In the genomic region with DNA sequence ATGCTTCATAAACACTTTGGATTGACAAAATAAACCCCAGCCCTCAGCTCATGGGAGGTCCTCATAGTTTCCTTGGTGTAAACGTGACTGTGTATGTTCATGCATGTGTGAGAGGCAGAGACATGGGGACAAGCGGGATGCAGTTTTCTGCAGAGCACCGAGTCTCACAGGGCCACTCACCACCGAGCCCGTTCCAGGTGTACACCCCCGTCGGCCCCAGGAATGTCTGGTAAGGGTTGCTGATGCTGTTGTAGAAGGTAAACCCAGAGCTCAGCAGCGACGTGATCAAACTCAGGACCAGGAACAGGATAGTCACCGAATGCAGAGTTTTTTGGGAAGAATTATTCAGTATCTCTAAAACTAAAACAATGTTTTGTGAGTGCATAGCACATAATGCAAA, we compare ENCODE assay signal across 35 cellular contexts. TPM values are rescaled to one million over a fixed set of nuclear protein-coding genes. Genes with fewer than 3 reads are reported as not detected.
"Had no signal": no experiment of that assay in that cellular context is flagged by ENCODE, and none has a peak within 500 bp of the region (broad histone marks: within the 10 kb centered on the region; RNA-seq: fewer than 3 reads in every experiment).

No MANE protein-coding gene starts in this region.

- H3K36me3 ChIP-seq: adrenal gland, brain microvascular endothelial cell, breast epithelium had no signal

- H3K27ac ChIP-seq: adrenal gland, body of pancreas, brain microvascular endothelial cell, breast epithelium, VCaP had no signal

- DNase-seq: activated B cell treated with CpG ODN at 0.5 μM for 24 hours; activated CD4-positive, alpha-beta memory T cell treated with anti-CD3 and anti-CD28 coated beads, Interleukin-2, amount 10 ng/mL, durations not matched to agents 7 days and 5 days; activated CD4-positive, alpha-beta T cell treated with anti-CD3 and anti-CD28 coated beads for 4 hours; activated CD4-positive, alpha-beta T cell treated with anti-CD3 and anti-CD28 coated beads, Interleukin-2, amount 10 ng/mL, durations not matched to agents 24 days and 14 days; activated CD4-positive, alpha-beta T cell treated with anti-CD3 and anti-CD28 coated beads, Interleukin-2, amount 50 U/mL, for 1 hour; activated CD4-positive, alpha-beta T cell treated with anti-CD3 and anti-CD28 coated beads, Interleukin-2, amount 50 U/mL, for 4 hours; activated CD4-positive, CD25-positive, alpha-beta regulatory T cell treated with anti-CD3 and anti-CD28 coated beads, Interleukin-2, amount 50 U/mL, for 72 hours; activated CD8-positive, alpha-beta memory T cell treated with anti-CD3 and anti-CD28 coated beads for 24 hours; activated CD8-positive, alpha-beta memory T cell treated with anti-CD3 and anti-CD28 coated beads, Interleukin-2, amount 50 U/mL, for 4 hours; activated CD8-positive, alpha-beta T cell treated with anti-CD3 and anti-CD28 coated beads, Interleukin-2, amount 10 ng/mL, durations not matched to agents 7 days and 5 days; activated effector memory CD4-positive, alpha-beta T cell treated with Interleukin-2 at 50 U/mL for 16 hours; activated gamma-delta T cell; activated naive CD4-positive, alpha-beta T cell treated with anti-CD3 and anti-CD28 coated beads, Interleukin-2, amount 10 ng/mL, durations not matched to agents 7 days and 5 days; activated naive CD4-positive, alpha-beta T cell treated with Interleukin-2 at 50 U/mL for 16 hours; activated T-cell treated with anti-CD3 and anti-CD28 coated beads, Interleukin-2, amount 50 U/mL, for 24 hours; activated T-cell treated with anti-CD3 and anti-CD28 coated beads, Interleukin-2, amount 50 U/mL, for 48 hours; adrenal gland; amniotic stem cell; aorta; brain microvascular endothelial cell; central memory CD4-positive, alpha-beta T cell; SW 1271; T-helper 1 cell; T-helper 2 cell; T-helper 9 cell had no signal

- H3K27me3 ChIP-seq: adrenal gland, body of pancreas, brain microvascular endothelial cell, breast epithelium had no signal

- H3K27me3 Mint-ChIP-seq: activated CD4-positive, alpha-beta T cell treated with anti-CD3 and anti-CD28 coated beads, Interleukin-2, amount 10 ng/mL, durations not matched to agents 24 days and 14 days; activated naive CD4-positive, alpha-beta T cell treated with anti-CD3 and anti-CD28 coated beads, Interleukin-2, amount 50 U/mL, for 24 hours; activated naive CD8-positive, alpha-beta T cell had no signal

- H3K4me1 ChIP-seq: breast epithelium had no signal

- ATAC-seq: activated CD8-positive, alpha-beta T cell treated with anti-CD3 and anti-CD28 coated beads, Interleukin-2, amount 10 ng/mL, durations not matched to agents 7 days and 5 days; body of pancreas had no signal

- H3K4me3 Mint-ChIP-seq: activated B cell treated with CpG ODN at 0.5 μM for 24 hours; activated CD4-positive, alpha-beta memory T cell treated with anti-CD3 and anti-CD28 coated beads, Interleukin-2, amount 10 ng/mL, durations not matched to agents 7 days and 5 days; activated CD4-positive, alpha-beta T cell treated with anti-CD3 and anti-CD28 coated beads, Interleukin-2, amount 10 ng/mL, durations not matched to agents 24 days and 14 days; activated CD8-positive, alpha-beta T cell treated with anti-CD3 and anti-CD28 coated beads, Interleukin-2, amount 10 ng/mL, durations not matched to agents 7 days and 5 days; activated naive CD4-positive, alpha-beta T cell treated with anti-CD3 and anti-CD28 coated beads, Interleukin-2, amount 10 ng/mL, durations not matched to agents 7 days and 5 days; activated naive CD4-positive, alpha-beta T cell treated with anti-CD3 and anti-CD28 coated beads, Interleukin-2, amount 50 U/mL, for 24 hours; activated naive CD8-positive, alpha-beta T cell; activated T-cell treated with anti-CD3 and anti-CD28 coated beads, Interleukin-2, amount 50 U/mL, for 24 hours; T-helper 1 cell treated with Interleukin-12 subunit alpha and Interleukin-12 subunit beta and Interleukin-4 antibody, amounts not matched to agents 30 μg/mL and 1 μg/mL, for 36 hours; T-helper 2 cell treated with Interferon-gamma antibody and Interleukin-4, amounts not matched to agents 5 μg/mL and 100 μg/mL, for 36 hours had no signal

- H3K9me3 ChIP-seq: adrenal gland, body of pancreas, breast epithelium had no signal

- H3K4me3 ChIP-seq: adrenal gland, body of pancreas, breast epithelium had no signal

- H3K9me3 Mint-ChIP-seq: activated B cell treated with CpG ODN at 0.5 μM for 24 hours; activated CD4-positive, alpha-beta memory T cell treated with anti-CD3 and anti-CD28 coated beads, Interleukin-2, amount 10 ng/mL, durations not matched to agents 7 days and 5 days; activated CD4-positive, alpha-beta T cell treated with anti-CD3 and anti-CD28 coated beads, Interleukin-2, amount 10 ng/mL, durations not matched to agents 24 days and 14 days; activated naive CD4-positive, alpha-beta T cell treated with anti-CD3 and anti-CD28 coated beads, Interleukin-2, amount 10 ng/mL, durations not matched to agents 7 days and 5 days; activated naive CD4-positive, alpha-beta T cell treated with anti-CD3 and anti-CD28 coated beads, Interleukin-2, amount 50 U/mL, for 24 hours; activated T-cell treated with anti-CD3 and anti-CD28 coated beads, Interleukin-2, amount 50 U/mL, for 24 hours; activated T-helper 2 cell treated with anti-CD3 and anti-CD28 coated beads, Interferon-gamma antibody, Interleukin-2, Interleukin-4, amounts not matched to agents 10 μg/mL and 5 μg/mL and 100 μg/mL, durations not matched to agents 14 hours and 24 hours and 36 hours; T-helper 1 cell treated with Interleukin-12 subunit alpha and Interleukin-12 subunit beta and Interleukin-4 antibody, amounts not matched to agents 30 μg/mL and 1 μg/mL, for 36 hours; T-helper 2 cell treated with Interferon-gamma antibody and Interleukin-4, amounts not matched to agents 5 μg/mL and 100 μg/mL, for 36 hours had no signal

- H3K27ac Mint-ChIP-seq: activated B cell treated with CpG ODN at 0.5 μM for 24 hours; activated CD4-positive, alpha-beta memory T cell treated with anti-CD3 and anti-CD28 coated beads, Interleukin-2, amount 10 ng/mL, durations not matched to agents 7 days and 5 days; activated CD4-positive, alpha-beta T cell treated with anti-CD3 and anti-CD28 coated beads, Interleukin-2, amount 10 ng/mL, durations not matched to agents 24 days and 14 days; activated CD8-positive, alpha-beta T cell treated with anti-CD3 and anti-CD28 coated beads, Interleukin-2, amount 10 ng/mL, durations not matched to agents 7 days and 5 days; activated naive CD4-positive, alpha-beta T cell treated with anti-CD3 and anti-CD28 coated beads, Interleukin-2, amount 10 ng/mL, durations not matched to agents 7 days and 5 days; activated naive CD4-positive, alpha-beta T cell treated with anti-CD3 and anti-CD28 coated beads, Interleukin-2, amount 50 U/mL, for 24 hours; activated naive CD8-positive, alpha-beta T cell; activated T-cell treated with anti-CD3 and anti-CD28 coated beads, Interleukin-2, amount 50 U/mL, for 24 hours; activated T-helper 2 cell treated with anti-CD3 and anti-CD28 coated beads, Interferon-gamma antibody, Interleukin-2, Interleukin-4, amounts not matched to agents 10 μg/mL and 5 μg/mL and 100 μg/mL, durations not matched to agents 14 hours and 24 hours and 36 hours; T-helper 1 cell treated with Interleukin-12 subunit alpha and Interleukin-12 subunit beta and Interleukin-4 antibody, amounts not matched to agents 30 μg/mL and 1 μg/mL, for 36 hours; T-helper 2 cell treated with Interferon-gamma antibody and Interleukin-4, amounts not matched to agents 5 μg/mL and 100 μg/mL, for 36 hours had no signal

- H3K36me3 Mint-ChIP-seq: activated naive CD4-positive, alpha-beta T cell treated with anti-CD3 and anti-CD28 coated beads, Interleukin-2, amount 10 ng/mL, durations not matched to agents 7 days and 5 days; activated naive CD4-positive, alpha-beta T cell treated with anti-CD3 and anti-CD28 coated beads, Interleukin-2, amount 50 U/mL, for 24 hours; activated naive CD8-positive, alpha-beta T cell had no signal

RNA-seq across cellular contexts. Expression of a gene that starts 9.2 kb away (rescaled TPM):
- total RNA-seq: activated B cell treated with CpG ODN at 0.5 μM for 24 hours; activated CD4-positive, alpha-beta memory T cell treated with anti-CD3 and anti-CD28 coated beads, Interleukin-2, amount 10 ng/mL, durations not matched to agents 7 days and 5 days; activated CD4-positive, alpha-beta T cell treated with anti-CD3 and anti-CD28 coated beads, Interleukin-2, amount 10 ng/mL, durations not matched to agents 24 days and 14 days; activated CD8-positive, alpha-beta T cell treated with anti-CD3 and anti-CD28 coated beads, Interleukin-2, amount 10 ng/mL, durations not matched to agents 7 days and 5 days; activated T-helper 2 cell treated with anti-CD3 and anti-CD28 coated beads, Interferon-gamma antibody, Interleukin-2, Interleukin-4, amounts not matched to agents 10 μg/mL and 5 μg/mL and 100 μg/mL, durations not matched to agents 14 hours and 24 hours and 36 hours; aorta; astrocyte; cardiac septum had no signal
- polyA plus RNA-seq: adrenal gland had no signal
